ENCODE assay signal across 9 cellular contexts in genomic region chr17:8080208-8080798, GRCh38. TPM values are rescaled to one million over a fixed set of nuclear protein-coding genes. Genes with fewer than 3 reads are reported as not detected.
DNase-seq lines count a peak whose midpoint lies in the region; ATAC-seq, FAIRE-seq and TF ChIP-seq lines count a peak whose summit lies in the region.
"Had no signal": no experiment of that assay in that cellular context is flagged by ENCODE, and none has a peak within 500 bp of the region (broad histone marks: within the 10 kb centered on the region; RNA-seq: fewer than 3 reads in every experiment).

No MANE protein-coding gene starts in this region.

- 33% methylated on average over 25 of the region's 25 CpGs for WGBS in GM12878 (ENCODE audit: insufficient coverage, insufficient replicate concordance, low lambda C conversion rate, missing lambda C conversion rate)
- 10% methylated on average over 25 of the region's 25 CpGs for WGBS in mesenchymal stem cell
- 30 to 60% methylated on average over 3 to 25 of the region's 25 CpGs for WGBS in transverse colon (ENCODE audit: low coverage in 1 of 2), 2 donors

- H3K4me1 ChIP-seq in GM12878 (ENCODE audit: control insufficient read depth, insufficient read depth, low read length) (peaks cover 4% of the 10 kb centered on the region; the same call in 1 of the 2 replicates), mesenchymal stem cell (ENCODE audit: control insufficient read depth, insufficient read depth, low read depth, low read length) (peaks cover 12% of the 10 kb centered on the region), transverse colon (peaks cover 0 to 18% (median 16%) of the 10 kb centered on the region in 4 donors)

- BruUV-seq in GM12878 (replicated peaks; lab: Mats Ljungman, UMichigan) = no TSS peak

- H3K4me3 Mint-ChIP-seq in activated T-cell treated with anti-CD3 and anti-CD28 coated beads, Interleukin-2, amount 50 U/mL, for 24 hours = peak overlapping the region; percentile 89

- SMC1A ChIA-PET in GM12878 (lab: Charles Lee; ENCODE audit: uncharacterized antibody, unreplicated experiment) = interaction anchor here (1.4 to 1.7 kb wide), 2 partner anchors 12 to 39 kb away, joined by 5 to 9 read pairs; no protein-coding TSS in a partner anchor

- H3K27ac ChIP-seq in GM12878 (ENCODE audit: control insufficient read depth, insufficient read depth) = no peak overlapping the region
- no peak overlapping the region for H3K27ac ChIP-seq in mesenchymal stem cell (ENCODE audit: low read length, poor library complexity, severe bottlenecking)
- H3K27ac ChIP-seq in transverse colon = no peak overlapping the region

- no peak overlapping the region for H2AK5ac ChIP-seq in mesenchymal stem cell (ENCODE audit: low read length, severe bottlenecking)

- H2BK12ac ChIP-seq in mesenchymal stem cell (ENCODE audit: low read length in 2 of 2) = no peak overlapping the region

- no peak overlapping the region for H2BK5ac ChIP-seq in mesenchymal stem cell (ENCODE audit: low read depth, low read length, poor library complexity, severe bottlenecking)

- H3K79me1 ChIP-seq in mesenchymal stem cell (replicated peaks; ENCODE audit: low read length, poor library complexity, severe bottlenecking) = no peaks in the 10 kb centered on the region

- TF ChIP-seq EP300 in GM12878 (IDR thresholded peaks at IDR 0.05; ENCODE audit: borderline replicate concordance in 1 of 2, control insufficient read depth in 1 of 2, low read depth in 2 of 2, low read length in 2 of 2) = no peak
- no peak for TF ChIP-seq EP300 in transverse colon (IDR thresholded peaks at IDR 0.05; ENCODE audit: low read depth)

- peaks cover 24% of the 10 kb centered on the region for H3K36me3 Mint-ChIP-seq in activated T-cell treated with anti-CD3 and anti-CD28 coated beads, Interleukin-2, amount 50 U/mL, for 24 hours (ENCODE audit: low read depth)

- RAD21 ChIA-PET in GM12878 (lab: Charles Lee; ENCODE audit: unreplicated experiment) = interaction anchor here (0.9 kb wide), 1 partner anchor 12 kb away, joined by 3 read pairs; no protein-coding TSS in a partner anchor

- no peaks in the 10 kb centered on the region for H3K36me3 ChIP-seq in GM12878 (ENCODE audit: control insufficient read depth in 2 of 2, insufficient read depth in 2 of 2, low read length in 1 of 2)
- H3K36me3 ChIP-seq in mesenchymal stem cell (ENCODE audit: control insufficient read depth in 1 of 2, insufficient read depth in 2 of 2, low read depth in 1 of 2, low read length in 2 of 2) = no peaks in the 10 kb centered on the region
- H3K36me3 ChIP-seq in transverse colon = no peaks in the 10 kb centered on the region

- CTCF ChIA-PET in GM12878 (lab: Yijun Ruan, JAX) = interaction anchor here (1.0 to 9.4 kb wide), 9 partner anchors 10 to 37 kb away, joined by 3 to 159 read pairs (median 6); partner anchors contain the start of gene ALOXE3

- H3K14ac ChIP-seq in mesenchymal stem cell (ENCODE audit: low read length in 2 of 2) = no peak overlapping the region

- H3K4me3 ChIP-seq in GM12878 = peak overlapping the region; percentile 75; the same call in 1 of the 2 replicates
- peak overlapping the region in 1 of 2 experiments; percentile 69 for H3K4me3 ChIP-seq in mesenchymal stem cell (ENCODE audit: insufficient read depth in 1 of 2, low read depth in 1 of 2, low read length in 2 of 2)
- H3K4me3 ChIP-seq in transverse colon = peak overlapping the region in 2 of 4 donors; percentile 40 to 50

- in situ Hi-C loops in GM12878 (cut with MboI) = no loop called here
- in situ Hi-C loops in transverse colon (cut with MboI; ENCODE audit: low pct_ligation_motif_present in 1 of 4, low pct_unique_long_range_greater_than_20kb in 1 of 4, low sequenced_read_pairs in 3 of 4) = loop anchor here in 2 of 4 donors (25.0 kb wide), 1 partner anchor 232 kb away; the partner anchor contains the start of gene ARHGEF15 (in 2 of the 2)
- in situ Hi-C loops in KBM-7 (cut with MboI; ENCODE audit: low pct_unique_long_range_greater_than_20kb, low sequenced_read_pairs) = loop anchor here (25.0 kb wide), 1 partner anchor 682 kb away; the partner anchor contains the start of gene SPDYE4

- H2BK15ac ChIP-seq in mesenchymal stem cell (ENCODE audit: low read depth, poor library complexity, severe bottlenecking) = no peak overlapping the region

- no peak for TF ChIP-seq CTCF in GM12878 (IDR thresholded peaks at IDR 0.05 in 2 of 3, conservative IDR thresholded peaks at IDR 0.05 in 1 of 3; ENCODE audit: control insufficient read depth in 2 of 3, extremely low read depth in 1 of 3, insufficient read depth in 1 of 3, low read depth in 3 of 3, low read length in 3 of 3)
- TF ChIP-seq CTCF in transverse colon (IDR thresholded peaks at IDR 0.05) = peak in 4 of 5 experiments; percentile 9 to 30 (median 20)

- no peak overlapping the region for H3K9ac ChIP-seq in GM12878 (ENCODE audit: control insufficient read depth, insufficient read depth, low read length)
- peak overlapping the region; percentile 32 for H3K9ac ChIP-seq in mesenchymal stem cell (ENCODE audit: low read length)

- TF ChIP-seq RAD21 in GM12878 (IDR thresholded peaks at IDR 0.05; ENCODE audit: insufficient read depth, low read depth, low read length) = no peak

- H4K20me1 ChIP-seq in GM12878 (ENCODE audit: control insufficient read depth, insufficient read depth) = no peaks in the 10 kb centered on the region

- POLR2A ChIA-PET in GM12878 (lab: Charles Lee) = no interaction called here

- no peaks in the 10 kb centered on the region for H3K79me2 ChIP-seq in GM12878 (ENCODE audit: control insufficient read depth, insufficient read depth, low read length)

- H2AFZ ChIP-seq in GM12878 (ENCODE audit: control insufficient read depth, low read depth, low read length) = peak overlapping the region; percentile 89
- H2AFZ ChIP-seq in mesenchymal stem cell (ENCODE audit: low read depth, low read length) = no peak overlapping the region

- TF ChIP-seq POLR2A in GM12878 (IDR thresholded peaks at IDR 0.05; ENCODE audit: low read depth, low read length) (no peak), transverse colon (IDR thresholded peaks at IDR 0.05) (no peak)

- no peak overlapping the region for H4K91ac ChIP-seq in mesenchymal stem cell (ENCODE audit: low read length)

- no peaks in the 10 kb centered on the region for H3K9me3 Mint-ChIP-seq in activated T-cell treated with anti-CD3 and anti-CD28 coated beads, Interleukin-2, amount 50 U/mL, for 24 hours

- H3K27me3 Mint-ChIP-seq in activated T-cell treated with anti-CD3 and anti-CD28 coated beads, Interleukin-2, amount 50 U/mL, for 24 hours = peaks cover 1% of the 10 kb centered on the region

- no peak overlapping the region for H2BK120ac ChIP-seq in mesenchymal stem cell (ENCODE audit: low read depth, low read length)

- no peak for DNase-seq in activated T-cell treated with anti-CD3 and anti-CD28 coated beads, Interleukin-2, amount 50 U/mL, for 24 hours
- no peak for DNase-seq in activated T-cell treated with anti-CD3 and anti-CD28 coated beads for 4 hours
- DNase-seq in GM12878 (ENCODE audit: low read depth, low spot score) = no peak
- DNase-seq in mesenchymal stem cell = no peak
- DNase-seq in transverse colon = no peak
- DNase-seq in KBM-7 = no peak
- no peak for DNase-seq in NCI-H128 (lab: John Stamatoyannopoulos, UW; ENCODE audit: unreplicated experiment)
- DNase-seq in islet precursor cell = no peak
- DNase-seq: COR-L47 had no signal

- no peak overlapping the region for H4K8ac ChIP-seq in mesenchymal stem cell (ENCODE audit: low read length)

- H3K23ac ChIP-seq in mesenchymal stem cell (ENCODE audit: low read length in 2 of 2) = no peak overlapping the region

- H3K4me2 ChIP-seq in GM12878 (ENCODE audit: control insufficient read depth, insufficient read depth) = peak overlapping the region; percentile 92
- peak overlapping the region; percentile 96 for H3K4me2 ChIP-seq in mesenchymal stem cell (ENCODE audit: low read length, poor library complexity, severe bottlenecking)

- no peak for ATAC-seq in GM12878

- no peaks in the 10 kb centered on the region for H3K9me3 ChIP-seq in GM12878 (replicated peaks; ENCODE audit: control insufficient read depth, insufficient read depth, low read length)
- H3K9me3 ChIP-seq in mesenchymal stem cell (ENCODE audit: control insufficient read depth, low read length) = no peaks in the 10 kb centered on the region
- no peaks in the 10 kb centered on the region for H3K9me3 ChIP-seq in transverse colon

- H3K27me3 ChIP-seq in GM12878 (replicated peaks in 1 of 2; ENCODE audit: control insufficient read depth in 2 of 2, insufficient read depth in 2 of 2, low read length in 1 of 2) = peaks cover 0 to 1% of the 10 kb centered on the region in 2 experiments; a peak in 2 of 4 replicates
- peaks cover 84 to 90% of the 10 kb centered on the region in 2 experiments for H3K27me3 ChIP-seq in mesenchymal stem cell (ENCODE audit: control insufficient read depth in 1 of 2, insufficient read depth in 1 of 2, low read length in 2 of 2)
- peaks cover 68% of the 10 kb centered on the region for H3K27me3 ChIP-seq in transverse colon

- peak overlapping the region; percentile 87 for H3K27ac Mint-ChIP-seq in activated T-cell treated with anti-CD3 and anti-CD28 coated beads, Interleukin-2, amount 50 U/mL, for 24 hours

- H3K4ac ChIP-seq in mesenchymal stem cell (ENCODE audit: low read depth in 1 of 2, low read length in 2 of 2) = no peak overlapping the region

- intact Hi-C loops in GM12878 (cut with micrococcal nuclease; ENCODE audit: unreplicated experiment) = loop anchor here (2.0 kb wide), 1 partner anchor 38 kb away; the partner anchor contains the start of gene ALOXE3
- intact Hi-C loops in transverse colon (cut with DNase I; ENCODE audit: low total_unique reads) = no loop called here

- H3K18ac ChIP-seq in mesenchymal stem cell (ENCODE audit: low read depth in 1 of 2, low read length in 2 of 2) = no peak overlapping the region

- no peak for FAIRE-seq in GM12878 (lab: Jason Lieb, UNC)

- H3K4me1 Mint-ChIP-seq in activated T-cell treated with anti-CD3 and anti-CD28 coated beads, Interleukin-2, amount 50 U/mL, for 24 hours (ENCODE audit: low read depth) = peaks cover 19% of the 10 kb centered on the region

RNA-seq across cellular contexts. Expression of gene ALOX12B, which starts 7.2 kb away (rescaled TPM):
- not detected in 2 replicates for total RNA-seq in GM12878 (2013; cell fraction: nucleolus; rRNA removed)
- total RNA-seq in GM12878 (2014; rRNA removed) = 0.17 TPM in 1 of 2 replicates, not detected in the other
- total RNA-seq in GM12878 (2014; rRNA removed; fragmentation: Illumina TruSeq; extraction: Trizol) = not detected in 2 replicates
- total RNA-seq in GM12878 (2021) = 0.32 TPM in 1 of 2 replicates, not detected in the other
- not detected for polyA plus RNA-seq in GM12878 (2011; ENCODE audit: low read depth)
- polyA plus RNA-seq in GM12878 (2011; rRNA removed) = not detected in 2 replicates
- polyA plus RNA-seq in GM12878 (2011; cell fraction: cytosol; rRNA removed) = 0.34 TPM in 1 of 2 replicates, not detected in the other
- polyA plus RNA-seq in GM12878 (2011; cell fraction: nucleus; rRNA removed) = 0.27 TPM in 1 of 2 replicates, not detected in the other
- polyA plus RNA-seq in GM12878 (2012) = 0.34 TPM in 1 of 2 replicates, not detected in the other
- polyA plus RNA-seq in GM12878 (2014; fragmentation: Illumina TruSeq; extraction: Trizol) = not detected in 2 replicates
- polyA plus RNA-seq in GM12878 (2014; fragmentation: Nextera tagmentation; extraction: Ambion mirVana) = not detected
- 0.54 TPM in 1 of 2 replicates, not detected in the other for polyA plus RNA-seq in GM12878 (2014; rRNA removed)
- polyA plus RNA-seq in GM12878 (2016; fragmentation: Nextera tagmentation; extraction: Ambion mirVana) = not detected
- polyA minus RNA-seq in GM12878 (2011; rRNA and poly(A)+ RNA removed) = not detected in 2 replicates
- not detected in 2 replicates for polyA minus RNA-seq in GM12878 (2011; cell fraction: cytosol; rRNA and poly(A)+ RNA removed)
- not detected in 2 replicates for polyA minus RNA-seq in GM12878 (2011; cell fraction: nucleus; rRNA and poly(A)+ RNA removed)
- polyA plus RNA-seq in mesenchymal stem cell (2013, experiment 1 of 2) = not detected
- not detected for polyA plus RNA-seq in mesenchymal stem cell (2013, experiment 2 of 2)
- total RNA-seq in transverse colon = not detected

RNA-seq across cellular contexts. Expression of gene ALOXE3, which starts 38.0 kb away (rescaled TPM):
- not detected in 2 replicates for total RNA-seq in GM12878 (2013; cell fraction: nucleolus; rRNA removed)
- total RNA-seq in GM12878 (2014; rRNA removed) (not detected in 2 replicates), GM12878 (2014; rRNA removed; fragmentation: Illumina TruSeq; extraction: Trizol) (not detected in 2 replicates), GM12878 (2021) (not detected in 2 replicates), transverse colon (under 1 TPM in 1 of 4 donors, not detected in 3; 0.79 TPM)
- not detected for polyA plus RNA-seq in GM12878 (2011; ENCODE audit: low read depth)
- polyA plus RNA-seq in GM12878 (2011; rRNA removed) (0.04 and 0.09 TPM in 2 replicates), GM12878 (2014; fragmentation: Illumina TruSeq; extraction: Trizol) (not detected in 2 replicates), GM12878 (2014; fragmentation: Nextera tagmentation; extraction: Ambion mirVana) (not detected), GM12878 (2014; rRNA removed) (not detected in 2 replicates), GM12878 (2016; fragmentation: Nextera tagmentation; extraction: Ambion mirVana) (not detected)
- 0.06 and 0.10 TPM in 2 replicates for polyA plus RNA-seq in GM12878 (2011; cell fraction: cytosol; rRNA removed)
- polyA plus RNA-seq in GM12878 (2011; cell fraction: nucleus; rRNA removed) = 0.04 TPM in 1 of 2 replicates, not detected in the other
- not detected in 2 replicates for polyA plus RNA-seq in GM12878 (2012)
- not detected in 2 replicates for polyA minus RNA-seq in GM12878 (2011; rRNA and poly(A)+ RNA removed)
- polyA minus RNA-seq in GM12878 (2011; cell fraction: cytosol; rRNA and poly(A)+ RNA removed) = not detected in 2 replicates
- polyA minus RNA-seq in GM12878 (2011; cell fraction: nucleus; rRNA and poly(A)+ RNA removed) = not detected in 2 replicates
- polyA plus RNA-seq in mesenchymal stem cell (2013, experiment 1 of 2) = 0.01 TPM
- polyA plus RNA-seq in mesenchymal stem cell (2013, experiment 2 of 2) = not detected

RNA-seq across cellular contexts. Expression of gene ALOX15B, which starts 41.4 kb away (rescaled TPM):
- total RNA-seq in GM12878 (2013; cell fraction: nucleolus; rRNA removed) = not detected in 2 replicates
- total RNA-seq in GM12878 (2014; rRNA removed) = not detected in 2 replicates
- not detected in 2 replicates for total RNA-seq in GM12878 (2014; rRNA removed; fragmentation: Illumina TruSeq; extraction: Trizol)
- not detected in 2 replicates for total RNA-seq in GM12878 (2021)
- not detected for polyA plus RNA-seq in GM12878 (2011; ENCODE audit: low read depth)
- polyA plus RNA-seq in GM12878 (2011; rRNA removed) = not detected in 2 replicates
- polyA plus RNA-seq in GM12878 (2011; cell fraction: cytosol; rRNA removed) = 0.07 TPM in 1 of 2 replicates, not detected in the other
- polyA plus RNA-seq in GM12878 (2011; cell fraction: nucleus; rRNA removed) = 0.06 TPM in 1 of 2 replicates, not detected in the other
- 0.04 TPM in 1 of 2 replicates, not detected in the other for polyA plus RNA-seq in GM12878 (2012)
- 0.01 TPM in 1 of 2 replicates, not detected in the other for polyA plus RNA-seq in GM12878 (2014; fragmentation: Illumina TruSeq; extraction: Trizol)
- not detected for polyA plus RNA-seq in GM12878 (2014; fragmentation: Nextera tagmentation; extraction: Ambion mirVana)
- polyA plus RNA-seq in GM12878 (2014; rRNA removed) = not detected in 2 replicates
- polyA plus RNA-seq in GM12878 (2016; fragmentation: Nextera tagmentation; extraction: Ambion mirVana) = not detected
- polyA minus RNA-seq in GM12878 (2011; rRNA and poly(A)+ RNA removed) = 0.15 TPM in 1 of 2 replicates, not detected in the other
- polyA minus RNA-seq in GM12878 (2011; cell fraction: cytosol; rRNA and poly(A)+ RNA removed) = not detected in 2 replicates
- not detected in 2 replicates for polyA minus RNA-seq in GM12878 (2011; cell fraction: nucleus; rRNA and poly(A)+ RNA removed)
- polyA plus RNA-seq in mesenchymal stem cell (2013, experiment 1 of 2) = 0.11 TPM
- polyA plus RNA-seq in mesenchymal stem cell (2013, experiment 2 of 2) = 0.11 TPM
- total RNA-seq in transverse colon = 10 to 100 TPM in 1 of 4 donors, 1 to 10 TPM in 3; 3.3 to 44.4 (median 5.4) TPM

RNA-seq across cellular contexts. Expression of gene HES7, which starts 43.6 kb away (rescaled TPM):
- total RNA-seq in GM12878 (2013; cell fraction: nucleolus; rRNA removed) = 1.8 and 2.2 TPM in 2 replicates
- total RNA-seq in GM12878 (2014; rRNA removed) = 0.22 and 1.1 TPM in 2 replicates
- 0.09 TPM in 1 of 2 replicates, not detected in the other for total RNA-seq in GM12878 (2014; rRNA removed; fragmentation: Illumina TruSeq; extraction: Trizol)
- 1.3 and 1.9 TPM in 2 replicates for total RNA-seq in GM12878 (2021)
- polyA plus RNA-seq in GM12878 (2011; ENCODE audit: low read depth) = not detected
- polyA plus RNA-seq in GM12878 (2011; rRNA removed) = 0.27 and 0.38 TPM in 2 replicates
- 0.34 and 0.84 TPM in 2 replicates for polyA plus RNA-seq in GM12878 (2011; cell fraction: cytosol; rRNA removed)
- 8.3 and 9.4 TPM in 2 replicates for polyA plus RNA-seq in GM12878 (2011; cell fraction: nucleus; rRNA removed)
- polyA plus RNA-seq in GM12878 (2012) = 0.65 and 0.66 TPM in 2 replicates
- not detected in 2 replicates for polyA plus RNA-seq in GM12878 (2014; fragmentation: Illumina TruSeq; extraction: Trizol)
- under 1 TPM in 1 of 2 experiments, not detected in 1; 0.07 TPM for polyA plus RNA-seq in GM12878 (2014; fragmentation: Nextera tagmentation; extraction: Ambion mirVana)
- 0.87 and 1.3 TPM in 2 replicates for polyA plus RNA-seq in GM12878 (2014; rRNA removed)
- under 1 TPM in 1 of 2 experiments, not detected in 1; 0.08 TPM for polyA plus RNA-seq in GM12878 (2016; fragmentation: Nextera tagmentation; extraction: Ambion mirVana)
- polyA minus RNA-seq in GM12878 (2011; rRNA and poly(A)+ RNA removed) = not detected in 2 replicates
- not detected in 2 replicates for polyA minus RNA-seq in GM12878 (2011; cell fraction: cytosol; rRNA and poly(A)+ RNA removed)
- 0.36 and 0.48 TPM in 2 replicates for polyA minus RNA-seq in GM12878 (2011; cell fraction: nucleus; rRNA and poly(A)+ RNA removed)
- polyA plus RNA-seq in mesenchymal stem cell (2013, experiment 1 of 2) = 1.5 TPM
- polyA plus RNA-seq in mesenchymal stem cell (2013, experiment 2 of 2) = 1.4 TPM
- total RNA-seq in transverse colon = not detected

Comparison
In these comparisons a context has a peak if more than half of its experiments do, and no peak if none do; other contexts are left out.
1. CTCF ChIP-seq: peak in transverse colon (4 of 5); none in GM12878 (0 of 3).
2. RNA of gene ALOX15B, which starts 41.4 kb away (total RNA-seq): 3.3 to 44.4 TPM in transverse colon; not detected in GM12878; every median in the first group is over 4 times any median in the second.